11 cellular contexts compared by ENCODE assay signal in the genomic region with DNA sequence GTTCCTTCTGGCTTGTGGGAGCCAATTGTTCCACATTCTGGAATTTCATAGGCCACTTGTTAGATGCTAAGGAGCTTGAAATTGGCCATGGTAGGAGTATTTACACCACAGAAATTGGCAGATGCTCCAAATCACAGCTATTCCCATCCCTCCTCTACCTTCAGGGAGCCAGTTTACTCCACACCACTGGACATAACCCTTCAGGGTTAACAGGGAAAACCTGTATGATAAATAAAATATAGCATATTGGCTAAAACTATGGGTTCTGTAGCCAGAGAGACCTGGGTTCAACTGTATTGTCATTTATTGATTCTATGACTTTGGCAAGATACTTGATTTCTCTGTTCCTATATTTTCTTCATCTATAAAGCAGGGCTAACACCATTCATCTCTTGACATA.
"Had no signal": no experiment of that assay in that cellular context is flagged by ENCODE, and none has a peak within 500 bp of the region (broad histone marks: within the 10 kb centered on the region; RNA-seq: fewer than 3 reads in every experiment).

No MANE protein-coding gene starts in this region.

- H3K4me1 ChIP-seq: HAP-1 had no signal

- FAIRE-seq: H1, H54 had no signal

- H3K4me2 ChIP-seq: GM23338 had no signal

- H2AFZ ChIP-seq: GM23248, GM23338 had no signal

- H3K36me3 ChIP-seq: HAP-1 had no signal

- H3K9me3 Mint-ChIP-seq: GM23338, H9, HFFc6 had no signal

- H3K9me3 ChIP-seq: HAP-1 had no signal

- H3K9ac ChIP-seq: GM23248 had no signal

- H3K27ac Mint-ChIP-seq: GM23338, H9, HFFc6 had no signal

- H3K27ac ChIP-seq: GM23248 had no signal

- H3K4me3 ChIP-seq: GM23248, GM23338, HAP-1 had no signal

- ATAC-seq: GM23338, HCT116 had no signal

- H3K4me3 Mint-ChIP-seq: GM23338, H9, HFFc6 had no signal

- DNase-seq: GM23248, GOT3, H7, H9, HCEC 1CT, HFFc6 had no signal
